Comparison of ENCODE assay signal across 25 cellular contexts in the genomic region with DNA sequence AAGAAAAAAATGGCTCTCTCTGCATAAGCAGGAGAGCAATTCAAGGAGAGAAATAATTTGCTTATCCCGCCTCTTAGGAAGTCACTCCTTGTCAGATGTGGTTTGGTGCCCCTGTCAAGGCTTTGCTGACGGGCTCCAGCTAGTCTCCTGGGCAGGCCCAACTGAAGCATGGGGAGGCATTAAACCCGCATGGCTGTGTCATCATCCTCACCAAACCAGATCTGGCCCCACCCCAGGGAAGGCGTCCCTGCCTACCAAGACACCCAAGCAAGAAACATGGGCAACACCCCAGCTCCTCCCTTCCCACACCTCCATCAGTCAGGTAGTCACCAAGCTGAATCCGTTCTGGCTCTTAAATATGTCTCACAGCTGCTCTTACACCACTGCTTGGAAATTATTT.
"Had no signal": no experiment of that assay in that cellular context is flagged by ENCODE, and none has a peak within 500 bp of the region (broad histone marks: within the 10 kb centered on the region; RNA-seq: fewer than 3 reads in every experiment).

No MANE protein-coding gene starts in this region.

- H3K4me3 ChIP-seq: colonic mucosa, heart right ventricle, lower lobe of right lung, right atrium auricular region, smooth muscle cell, tibial nerve had no signal

- H3K4me3 Mint-ChIP-seq: activated B cell treated with CpG ODN at 0.5 μM for 24 hours; activated CD8-positive, alpha-beta memory T cell treated with anti-CD3 and anti-CD28 coated beads, Interleukin-2, amount 10 ng/mL, durations not matched to agents 7 days and 5 days; activated CD8-positive, alpha-beta T cell treated with anti-CD3 and anti-CD28 coated beads, Interleukin-2, amount 10 ng/mL, durations not matched to agents 7 days and 5 days; activated T-cell treated with anti-CD3 and anti-CD28 coated beads, Interleukin-2, amount 50 U/mL, for 72 hours; natural killer cell; T-helper 17 cell had no signal

- ATAC-seq: activated CD8-positive, alpha-beta memory T cell treated with anti-CD3 and anti-CD28 coated beads, Interleukin-2, amount 10 ng/mL, durations not matched to agents 7 days and 5 days; activated CD8-positive, alpha-beta T cell treated with anti-CD3 and anti-CD28 coated beads, Interleukin-2, amount 10 ng/mL, durations not matched to agents 7 days and 5 days; activated naive CD4-positive, alpha-beta T cell treated with anti-CD3 and anti-CD28 coated beads, Interleukin-2, amount 50 U/mL, for 72 hours; activated T-cell treated with anti-CD3 and anti-CD28 coated beads, Interleukin-2, amount 50 U/mL, for 72 hours; heart right ventricle; left lobe of liver; lower lobe of right lung; natural killer cell; T-helper 17 cell had no signal

- H3K27ac Mint-ChIP-seq: activated B cell treated with CpG ODN at 0.5 μM for 24 hours; activated CD8-positive, alpha-beta memory T cell treated with anti-CD3 and anti-CD28 coated beads, Interleukin-2, amount 10 ng/mL, durations not matched to agents 7 days and 5 days; activated CD8-positive, alpha-beta T cell treated with anti-CD3 and anti-CD28 coated beads, Interleukin-2, amount 10 ng/mL, durations not matched to agents 7 days and 5 days; activated naive CD4-positive, alpha-beta T cell treated with anti-CD3 and anti-CD28 coated beads, Interleukin-2, amount 50 U/mL, for 72 hours; activated T-cell treated with anti-CD3 and anti-CD28 coated beads, Interleukin-2, amount 50 U/mL, for 72 hours; natural killer cell; T-helper 17 cell had no signal

- H3K36me3 Mint-ChIP-seq: activated CD8-positive, alpha-beta memory T cell treated with anti-CD3 and anti-CD28 coated beads, Interleukin-2, amount 10 ng/mL, durations not matched to agents 7 days and 5 days; activated naive CD4-positive, alpha-beta T cell treated with anti-CD3 and anti-CD28 coated beads, Interleukin-2, amount 50 U/mL, for 72 hours; natural killer cell had no signal

- DNase-seq: activated B cell treated with CpG ODN at 0.5 μM for 24 hours; activated CD8-positive, alpha-beta memory T cell treated with anti-CD3 and anti-CD28 coated beads, Interleukin-2, amount 10 ng/mL, durations not matched to agents 7 days and 5 days; activated CD8-positive, alpha-beta T cell treated with anti-CD3 and anti-CD28 coated beads, Interleukin-2, amount 10 ng/mL, durations not matched to agents 7 days and 5 days; activated naive CD4-positive, alpha-beta T cell; activated T-cell treated with anti-CD3 and anti-CD28 coated beads for 4 hours; activated T-cell treated with anti-CD3 and anti-CD28 coated beads, Interleukin-2, amount 50 U/mL, for 72 hours; cerebellar nuclear complex; colonic mucosa; effector CD8-positive, alpha-beta T cell; erythroblast; foreskin fibroblast; heart right ventricle; kidney glomerular epithelial cell; lower lobe of right lung; mesendoderm; natural killer cell; stimulated activated CD4-positive, alpha-beta T cell treated with anti-CD3 and anti-CD28 coated beads, Interleukin-1b, Interleukin-23, amount 100 ng/mL, for 48 hours; stimulated activated naive CD4-positive, alpha-beta T cell; T-helper 17 cell; T1000 had no signal

- H3K9me3 Mint-ChIP-seq: activated B cell treated with CpG ODN at 0.5 μM for 24 hours; activated naive CD4-positive, alpha-beta T cell treated with anti-CD3 and anti-CD28 coated beads, Interleukin-2, amount 50 U/mL, for 72 hours; activated T-cell treated with anti-CD3 and anti-CD28 coated beads, Interleukin-2, amount 50 U/mL, for 72 hours; natural killer cell had no signal

- H3K36me3 ChIP-seq: colonic mucosa, heart right ventricle, lower lobe of right lung, right atrium auricular region, tibial nerve had no signal

- H3K4me1 Mint-ChIP-seq: activated B cell treated with CpG ODN at 0.5 μM for 24 hours; activated CD8-positive, alpha-beta memory T cell treated with anti-CD3 and anti-CD28 coated beads, Interleukin-2, amount 10 ng/mL, durations not matched to agents 7 days and 5 days; natural killer cell; T-helper 17 cell had no signal

- H3K4me1 ChIP-seq: colonic mucosa, heart right ventricle, lower lobe of right lung, right atrium auricular region, tibial nerve had no signal

- H3K27me3 Mint-ChIP-seq: activated B cell treated with CpG ODN at 0.5 μM for 24 hours, T-helper 17 cell had no signal

- H3K27me3 ChIP-seq: colonic mucosa, right atrium auricular region, tibial nerve had no signal

- H3K4me2 ChIP-seq: smooth muscle cell had no signal

- H3K9me3 ChIP-seq: colonic mucosa, lower lobe of right lung, right atrium auricular region, tibial nerve had no signal

- H3K27ac ChIP-seq: colonic mucosa, heart right ventricle, lower lobe of right lung, right atrium auricular region, tibial nerve had no signal
